ENCODE assay signal across 8 cellular contexts in genomic region chr18:59918320-59918755, GRCh38. TPM values are rescaled to one million over a fixed set of nuclear protein-coding genes. Genes with fewer than 3 reads are reported as not detected.
A peak's percentile ranks its signal among the peaks of the same experiment; 100 is the strongest.
DNase-seq lines count a peak whose midpoint lies in the region; ATAC-seq and TF ChIP-seq lines count a peak whose summit lies in the region.

No MANE protein-coding gene starts in this region.

- no peaks in the 10 kb centered on the region for H3K9me3 ChIP-seq in fibroblast of lung (ENCODE audit: control insufficient read depth, insufficient read depth, low read depth, low read length)
- no peaks in the 10 kb centered on the region for H3K9me3 ChIP-seq in sigmoid colon

- H3K4me3 ChIP-seq in fibroblast of lung (replicated peaks in 1 of 4; ENCODE audit: control extremely low read depth in 1 of 4, insufficient read depth in 1 of 4, low read depth in 3 of 4, low read length in 4 of 4): no peak overlapping the region
- peak overlapping the region in 1 of 4 donors; percentile 4 for H3K4me3 ChIP-seq in sigmoid colon

- whole genome bisulfite sequencing in sigmoid colon, 2 donors: 15 to 21% methylated on average over 9 of the region's 9 CpGs

- no peaks in the 10 kb centered on the region for H4K20me1 ChIP-seq in fibroblast of lung (ENCODE audit: control insufficient read depth, extremely low read depth, insufficient read depth, low read length)

- TF ChIP-seq EP300 in Ishikawa (IDR thresholded peaks at IDR 0.05; ENCODE audit: borderline replicate concordance) (peak; percentile 52; the same call in 1 of the 2 replicates), sigmoid colon (IDR thresholded peaks at IDR 0.05) (no peak)

- intact Hi-C loops in sigmoid colon (cut with DNase I): no loop called here

- no peak overlapping the region for H2AFZ ChIP-seq in fibroblast of lung (ENCODE audit: low read length)

- no peaks in the 10 kb centered on the region for H3K27me3 ChIP-seq in fibroblast of lung (ENCODE audit: control insufficient read depth, insufficient read depth, low read length)
- no peaks in the 10 kb centered on the region for H3K27me3 ChIP-seq in sigmoid colon

- no peaks in the 10 kb centered on the region for H3K79me2 ChIP-seq in fibroblast of lung (ENCODE audit: control insufficient read depth, insufficient read depth, low read length)

- no peak overlapping the region for H3K9ac ChIP-seq in fibroblast of lung (ENCODE audit: insufficient read depth, low read length)

- H3K36me3 ChIP-seq in fibroblast of lung (ENCODE audit: control insufficient read depth, insufficient read depth, low read length): no peaks in the 10 kb centered on the region
- H3K36me3 ChIP-seq in sigmoid colon: no peaks in the 10 kb centered on the region

- TF ChIP-seq RAD21 in Ishikawa (IDR thresholded peaks at IDR 0.05; ENCODE audit: low read depth): no peak; the same call in 1 of the 2 replicates

- ATAC-seq in GM21825 (IDR thresholded peaks at IDR 0.05; ENCODE audit: unreplicated experiment): peak; percentile 51

- H3K4me1 ChIP-seq in fibroblast of lung (ENCODE audit: control insufficient read depth, extremely low read depth, insufficient read depth, low read length) (no peaks in the 10 kb centered on the region), sigmoid colon (peaks cover 0 to 10% (median 4%) of the 10 kb centered on the region in 4 donors)

- H3K27ac ChIP-seq in fibroblast of lung (ENCODE audit: insufficient read depth, low read length): no peak overlapping the region
- H3K27ac ChIP-seq in sigmoid colon: peak overlapping the region in 3 of 4 donors; percentile 23 to 73 (median 37)

- no peak overlapping the region for H3K4me2 ChIP-seq in fibroblast of lung (ENCODE audit: extremely low read depth, insufficient read depth, low read length)

- DNase-seq in NCI-H524 (lab: John Stamatoyannopoulos, UW): peak; percentile 50 to 76
- no peak for DNase-seq in NCI-H524 treated with DMSO at 0.1 percent for 48 hours (lab: John Stamatoyannopoulos, UW)
- DNase-seq in RKO (ENCODE audit: low spot score): peak; percentile 41
- DNase-seq in fibroblast of lung (ENCODE audit: low read depth in 2 of 2): peak; percentile 61 to 92
- peak; percentile 72 for DNase-seq in sigmoid colon
- no peak for DNase-seq in activated naive CD4-positive, alpha-beta T cell treated with anti-CD3 and anti-CD28 coated beads, Interleukin-2, amount 50 U/mL, for 16 hours

- TF ChIP-seq CTCF in fibroblast of lung (conservative IDR thresholded peaks at IDR 0.05 in 1 of 2, IDR thresholded peaks at IDR 0.05 in 1 of 2; ENCODE audit: low read depth in 1 of 2, low read length in 2 of 2): no peak
- TF ChIP-seq CTCF in sigmoid colon (IDR thresholded peaks at IDR 0.05): no peak

- no peak for TF ChIP-seq POLR2A in sigmoid colon (IDR thresholded peaks at IDR 0.05)

TF ChIP-seq in Ishikawa, 13 proteins besides CTCF, POLR2A, EP300 and RAD21:
- TF ChIP-seq, protein P1, sequence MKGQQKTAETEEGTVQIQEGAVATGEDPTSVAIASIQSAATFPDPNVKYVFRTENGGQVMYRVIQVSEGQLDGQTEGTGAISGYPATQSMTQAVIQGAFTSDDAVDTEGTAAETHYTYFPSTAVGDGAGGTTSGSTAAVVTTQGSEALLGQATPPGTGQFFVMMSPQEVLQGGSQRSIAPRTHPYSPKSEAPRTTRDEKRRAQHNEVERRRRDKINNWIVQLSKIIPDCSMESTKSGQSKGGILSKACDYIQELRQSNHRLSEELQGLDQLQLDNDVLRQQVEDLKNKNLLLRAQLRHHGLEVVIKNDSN (IDR thresholded peaks at IDR 0.05): no peak
- TF ChIP-seq ZBTB7A (IDR thresholded peaks at IDR 0.05; ENCODE audit: low read depth): no peak
- TF ChIP-seq, protein P2, sequence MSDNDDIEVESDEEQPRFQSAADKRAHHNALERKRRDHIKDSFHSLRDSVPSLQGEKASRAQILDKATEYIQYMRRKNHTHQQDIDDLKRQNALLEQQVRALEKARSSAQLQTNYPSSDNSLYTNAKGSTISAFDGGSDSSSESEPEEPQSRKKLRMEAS (IDR thresholded peaks at IDR 0.05): peak; percentile 26
- no peak for TF ChIP-seq FOXM1 (IDR thresholded peaks at IDR 0.05; ENCODE audit: borderline replicate concordance, low read depth)
- TF ChIP-seq TEAD4 (IDR thresholded peaks at IDR 0.05): peak; percentile 60
- TF ChIP-seq TCF12 (IDR thresholded peaks at IDR 0.05; ENCODE audit: low read depth): peak; percentile 70
- TF ChIP-seq YY1 (IDR thresholded peaks at IDR 0.05; ENCODE audit: low read depth): peak; percentile 40; the same call in 1 of the 2 replicates
- peak; percentile 51 for TF ChIP-seq NFIC (IDR thresholded peaks at IDR 0.05)

RNA-seq across cellular contexts. Expression of gene PMAIP1, which starts 18.5 kb away (rescaled TPM):
- total RNA-seq in fibroblast of lung (29.8 and 34.7 TPM in 2 replicates), sigmoid colon (1 to 10 TPM in 2 of 4 donors, under 1 TPM in 1, not detected in 1; 0.99 to 9.5 (median 1.1) TPM)
- polyA plus RNA-seq in fibroblast of lung (8.5 and 15.9 TPM in 2 replicates), sigmoid colon (1 to 10 TPM; 1.8 to 8.8 (median 6.9) TPM)
- 6.9 and 14.8 TPM in 2 replicates for polyA plus RNA-seq in fibroblast of lung (2012)
- 0.16 and 1.5 TPM in 2 replicates for polyA minus RNA-seq in fibroblast of lung (ENCODE audit: low replicate concordance)

Comparison
In these comparisons a context has a peak if more than half of its experiments do, and no peak if none do; other contexts are left out.
1. DNase-seq: peak in NCI-H524 (2 of 2), RKO (single experiment), fibroblast of lung (2 of 2) and sigmoid colon (single experiment); none in NCI-H524 treated with DMSO at 0.1 percent for 48 hours (single experiment) and activated naive CD4-positive, alpha-beta T cell treated with anti-CD3 and anti-CD28 coated beads, Interleukin-2, amount 50 U/mL, for 16 hours (single experiment).